8 cellular contexts compared by ENCODE assay signal in the genomic region with DNA sequence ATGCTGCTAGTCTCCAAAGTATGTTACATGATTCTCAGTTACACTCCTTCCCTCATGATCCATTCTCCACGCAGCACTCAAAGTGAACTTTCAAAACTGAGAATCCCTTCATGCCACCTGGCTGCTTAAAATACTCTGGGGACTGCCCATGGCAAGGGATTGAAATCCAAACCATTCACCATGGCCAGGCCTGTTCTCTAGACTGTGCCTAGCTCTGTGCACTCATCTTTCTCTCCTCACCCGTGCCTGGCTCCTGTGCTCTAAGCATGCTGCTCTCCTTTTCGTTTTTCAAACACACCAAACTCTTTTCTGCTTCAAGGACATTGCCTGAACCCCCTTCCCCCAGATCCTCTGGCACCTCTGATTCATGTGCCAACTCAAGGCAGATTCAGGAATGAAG.
"Had no signal": no experiment of that assay in that cellular context is flagged by ENCODE, and none has a peak within 500 bp of the region (broad histone marks: within the 10 kb centered on the region; RNA-seq: fewer than 3 reads in every experiment).

No MANE protein-coding gene starts in this region.

- H3K36me3 ChIP-seq: HAP-1 had no signal

- H3K4me1 ChIP-seq: HAP-1 had no signal

- H3K27ac ChIP-seq: HL-60 had no signal

- H3K4me3 ChIP-seq: GM23338, HAP-1, K562 had no signal

- DNase-seq: H7, HFFc6, IMR-90 had no signal

- ATAC-seq: GM23338, HCT116, K562 had no signal

- FAIRE-seq: K562 had no signal

- H3K9me3 ChIP-seq: HAP-1 had no signal

- H2AFZ ChIP-seq: GM23338 had no signal

- H3K4me2 ChIP-seq: GM23338 had no signal
